ENCODE assay signal across 9 cellular contexts in the genomic region with DNA sequence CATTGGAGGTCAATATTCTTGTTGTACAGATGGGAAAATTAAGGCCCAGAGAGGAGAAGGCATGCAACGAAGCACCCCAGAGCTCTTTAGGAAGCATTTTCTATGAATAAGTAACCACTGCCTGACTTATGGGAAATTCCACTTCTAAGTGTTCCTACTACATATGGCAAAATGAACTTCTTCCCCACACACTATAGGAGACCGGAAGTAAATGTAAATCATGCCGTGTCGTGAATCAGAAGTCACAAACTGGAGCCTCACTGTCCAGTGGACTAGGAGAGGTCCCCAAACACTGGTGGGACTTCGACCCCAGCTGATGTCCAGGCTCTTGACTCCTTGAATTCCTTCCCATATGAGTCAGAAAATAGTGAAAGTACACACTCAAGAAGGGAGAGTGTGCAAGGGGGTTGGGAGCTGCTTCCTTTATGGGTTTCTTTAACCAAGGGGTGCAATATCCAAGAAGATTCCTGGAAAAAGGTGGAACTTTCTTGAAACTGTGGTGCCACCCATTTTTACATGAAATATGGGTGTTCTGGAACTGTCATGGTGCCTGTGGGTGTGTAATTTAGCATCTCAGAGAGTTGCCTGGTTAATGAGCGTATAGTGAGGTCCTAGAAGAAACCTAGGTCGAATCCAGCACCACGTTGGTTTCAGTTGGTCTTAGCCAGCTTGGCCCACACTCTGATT. TPM values are rescaled to one million over a fixed set of nuclear protein-coding genes. Genes with fewer than 3 reads are reported as not detected.
DNase-seq lines count a peak whose midpoint lies in the region; ATAC-seq, FAIRE-seq and TF ChIP-seq lines count a peak whose summit lies in the region.
"Had no signal": no experiment of that assay in that cellular context is flagged by ENCODE, and none has a peak within 500 bp of the region (broad histone marks: within the 10 kb centered on the region; RNA-seq: fewer than 3 reads in every experiment).

No MANE protein-coding gene starts in this region.

- H3K9me3 ChIP-seq in ascending aorta (no peaks in the 10 kb centered on the region), psoas muscle (no peaks in the 10 kb centered on the region)
- H3K9me3 ChIP-seq: uterus had no signal

- no peak for TF ChIP-seq CTCF in ascending aorta (IDR thresholded peaks at IDR 0.05)
- TF ChIP-seq CTCF in psoas muscle (IDR thresholded peaks at IDR 0.05) = no peak
- TF ChIP-seq CTCF in D721Med (IDR thresholded peaks at IDR 0.05; ENCODE audit: insufficient read depth, missing control alignments) = no peak

- no peak overlapping the region for H3K4me3 ChIP-seq in ascending aorta
- no peak overlapping the region for H3K4me3 ChIP-seq in psoas muscle
- H3K4me3 ChIP-seq: uterus had no signal

- H3K36me3 ChIP-seq in ascending aorta = peaks cover 4 to 18% of the 10 kb centered on the region in 2 donors
- H3K36me3 ChIP-seq in psoas muscle (ENCODE audit: insufficient read depth in 1 of 2, low read depth in 1 of 2) = peaks cover 0 to 8% of the 10 kb centered on the region in 2 donors
- H3K36me3 ChIP-seq: uterus had no signal

- H3K27me3 ChIP-seq in ascending aorta = no peaks in the 10 kb centered on the region
- H3K27me3 ChIP-seq in psoas muscle (ENCODE audit: insufficient read depth in 3 of 3, low read length in 2 of 3) = no peaks in the 10 kb centered on the region
- H3K27me3 ChIP-seq: uterus had no signal

- intact Hi-C loops in ascending aorta (cut with DNase I) = no loop called here
- intact Hi-C loops in psoas muscle (cut with DNase I) = no loop called here

- peak; percentile 15 for ATAC-seq in GM18858 (IDR thresholded peaks at IDR 0.05; ENCODE audit: unreplicated experiment)
- peak; percentile 36 for ATAC-seq in HG02678 (IDR thresholded peaks at IDR 0.05; ENCODE audit: unreplicated experiment)
- ATAC-seq in psoas muscle = no peak
- ATAC-seq in GM18873 (IDR thresholded peaks at IDR 0.05; ENCODE audit: low FRiP score, unreplicated experiment) = no peak

- WGBS in psoas muscle, 3 donors = 56 to 60% (median 56%) methylated on average over 8 of the region's 8 CpGs

- peak overlapping the region; percentile 38 to 82 for H3K27ac ChIP-seq in ascending aorta
- peak overlapping the region; percentile 94 for H3K27ac ChIP-seq in psoas muscle
- H3K27ac ChIP-seq: uterus had no signal

- H3K4me1 ChIP-seq in ascending aorta (peaks cover 29 to 51% of the 10 kb centered on the region in 2 donors), psoas muscle (peaks cover 88% of the 10 kb centered on the region)
- H3K4me1 ChIP-seq: uterus had no signal

- no peak for FAIRE-seq in D721Med (lab: Jason Lieb, UNC)

- DNase-seq in ascending aorta (ENCODE audit: low spot score in 2 of 2) = peak in 1 of 2 donors; percentile 54
- no peak for DNase-seq in psoas muscle
- DNase-seq in GM19238 (ENCODE audit: insufficient read length, low spot score) = no peak
- no peak for DNase-seq in NCI-H446 treated with DMSO at 0.1 percent for 48 hours (lab: John Stamatoyannopoulos, UW)
- DNase-seq in D721Med (ENCODE audit: insufficient read length, low spot score) = no peak

RNA-seq across cellular contexts. Expression of a gene that starts 6.7 kb away (rescaled TPM):
- total RNA-seq in ascending aorta (40.0 TPM), psoas muscle (10 to 100 TPM; 15.2 to 44.0 (median 30.5) TPM)
- 10 to 100 TPM; 11.1 to 18.9 (median 17.0) TPM for polyA plus RNA-seq in psoas muscle

RNA-seq across cellular contexts. Expression of a gene that starts 12.3 kb away (rescaled TPM):
- total RNA-seq in ascending aorta (309 TPM), psoas muscle (10 to 100 TPM; 28.2 to 37.4 (median 36.8) TPM)
- polyA plus RNA-seq in psoas muscle = 100 to 1,000 TPM in 1 of 3 donors, 10 to 100 TPM in 2; 53.6 to 102 (median 79.3) TPM

RNA-seq across cellular contexts. Expression of a gene that starts 34.5 kb away (rescaled TPM):
- total RNA-seq in ascending aorta (1.6 TPM), psoas muscle (10 to 100 TPM; 11.2 to 15.9 (median 14.3) TPM)
- 10 to 100 TPM in 1 of 3 donors, 1 to 10 TPM in 2; 5.9 to 12.8 (median 8.1) TPM for polyA plus RNA-seq in psoas muscle

RNA-seq across cellular contexts. Expression of a gene that starts 55.1 kb away (rescaled TPM):
- total RNA-seq in ascending aorta = not detected
- total RNA-seq in psoas muscle = not detected
- not detected for polyA plus RNA-seq in psoas muscle

Comparison
In these comparisons a context has a peak if more than half of its experiments do, and no peak if none do; other contexts are left out.
1. ATAC-seq: peak in GM18858 (single experiment) and HG02678 (single experiment); none in psoas muscle (0 of 4) and GM18873 (single experiment).